8 cellular contexts compared by ENCODE assay signal in the genomic region with DNA sequence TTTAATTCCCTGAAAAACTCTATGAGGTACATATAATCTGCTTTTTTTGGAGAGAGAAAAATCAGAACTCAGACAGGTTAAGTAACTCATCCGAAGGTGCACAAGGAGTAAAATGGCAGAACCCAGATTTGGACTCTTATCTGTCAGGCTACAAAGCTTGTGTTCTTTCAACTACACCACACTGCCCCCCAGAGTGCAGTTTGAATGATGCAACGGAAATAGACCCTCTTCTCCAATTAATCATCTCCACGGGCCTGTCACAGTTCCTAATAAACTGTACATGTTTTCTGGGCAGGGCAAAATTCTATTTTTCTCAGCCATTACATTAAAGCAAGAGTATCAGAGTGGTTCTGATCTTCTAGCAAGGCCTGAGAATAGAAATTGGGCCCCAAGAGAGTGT. TPM values are rescaled to one million over a fixed set of nuclear protein-coding genes. Genes with fewer than 3 reads are reported as not detected.
DNase-seq lines count a peak whose midpoint lies in the region; ATAC-seq and TF ChIP-seq lines count a peak whose summit lies in the region.

No MANE protein-coding gene starts in this region.

- no peaks in the 10 kb centered on the region for H3K4me1 ChIP-seq in endodermal cell (ENCODE audit: control insufficient read depth, insufficient read depth, low read length)

- H3K4me3 ChIP-seq in endodermal cell (ENCODE audit: low read length) = no peak overlapping the region

- 49% methylated on average over 3 of the region's 3 CpGs; no CpG with 5 or more reads in 1 of the 2 experiments for WGBS in endodermal cell (ENCODE audit: insufficient coverage in 1 of 2, insufficient read length in 1 of 2), 2 experiments

- H3K27me3 ChIP-seq in endodermal cell (ENCODE audit: control insufficient read depth, insufficient read depth, low read length, poor library complexity, severe bottlenecking) = no peaks in the 10 kb centered on the region

- no peaks in the 10 kb centered on the region for H3K9me3 ChIP-seq in endodermal cell (ENCODE audit: control insufficient read depth, low read length)

- peak; percentile 72 for ATAC-seq in GM18498 (IDR thresholded peaks at IDR 0.05; ENCODE audit: unreplicated experiment)
- peak; percentile 85 for ATAC-seq in HG03342 (IDR thresholded peaks at IDR 0.05; ENCODE audit: unreplicated experiment)

- no peak overlapping the region for H3K27ac Mint-ChIP-seq in endodermal cell

- no peak overlapping the region for H3K4me3 Mint-ChIP-seq in endodermal cell

- no peaks in the 10 kb centered on the region for H3K36me3 ChIP-seq in endodermal cell (ENCODE audit: control insufficient read depth, insufficient read depth, low read length)

- H3K4me1 Mint-ChIP-seq in endodermal cell = peaks cover 8% of the 10 kb centered on the region

- H3K27ac ChIP-seq in endodermal cell (ENCODE audit: low read depth, low read length) = no peak overlapping the region

- TF ChIP-seq CTCF in endodermal cell (conservative IDR thresholded peaks at IDR 0.05) = peak; percentile 82

- no peaks in the 10 kb centered on the region for H3K36me3 Mint-ChIP-seq in endodermal cell (ENCODE audit: low read depth)

- DNase-seq in ACHN = peak; percentile 23
- DNase-seq in NCI-H526 treated with DMSO at 0.1 percent for 48 hours (lab: John Stamatoyannopoulos, UW) = peak; percentile 8
- peak; percentile 80 for DNase-seq in endodermal cell
- no peak for DNase-seq in putamen (ENCODE audit: low spot score)
- DNase-seq in ureter (ENCODE audit: low spot score) = no peak
- DNase-seq in LoVo (ENCODE audit: low spot score) = no peak

- no peaks in the 10 kb centered on the region for H3K9me3 Mint-ChIP-seq in endodermal cell

- H3K27me3 Mint-ChIP-seq in endodermal cell (ENCODE audit: insufficient read depth) = no peaks in the 10 kb centered on the region

- in situ Hi-C loops in ACHN (cut with HindIII; ENCODE audit: low pct_ligation_motif_present, low pct_unique_long_range_greater_than_20kb, low sequenced_read_pairs) = no loop called here

- no peak overlapping the region for H3K9ac ChIP-seq in endodermal cell (ENCODE audit: extremely low read depth, low read length, poor library complexity, severe bottlenecking)

RNA-seq across cellular contexts. Expression of gene DCX, which starts 35.3 kb away (rescaled TPM):
- total RNA-seq in endodermal cell (1 to 10 TPM in 1 of 2 donors, under 1 TPM in 1; 0.66 to 1.1 TPM), ureter (not detected)
- 40.5 TPM for polyA plus RNA-seq in endodermal cell (2013, experiment 1 of 2)
- polyA plus RNA-seq in endodermal cell (2013, experiment 2 of 2) = 35.1 TPM

Comparison
In these comparisons a context has a peak if more than half of its experiments do, and no peak if none do; other contexts are left out.
1. DNase-seq: peak in ACHN (single experiment), NCI-H526 treated with DMSO at 0.1 percent for 48 hours (single experiment) and endodermal cell (single experiment); none in putamen (single experiment), ureter (single experiment) and LoVo (single experiment).